Comparison of ENCODE assay signal across 9 cellular contexts in genomic region chr1:234755449-234755863, GRCh38.
DNase-seq lines count a peak whose midpoint lies in the region; ATAC-seq, FAIRE-seq and TF ChIP-seq lines count a peak whose summit lies in the region.
"Had no signal": no experiment of that assay in that cellular context is flagged by ENCODE, and none has a peak within 500 bp of the region (broad histone marks: within the 10 kb centered on the region; RNA-seq: fewer than 3 reads in every experiment).

No MANE protein-coding gene starts in this region.

- no peak for ATAC-seq in HepG2
- no peak for ATAC-seq in HG03139 (IDR thresholded peaks at IDR 0.05; ENCODE audit: unreplicated experiment)

- POLR2A ChIA-PET in AG04449 (lab: Yijun Ruan, JAX) (no interaction called here), HepG2 (lab: Yijun Ruan, JAX) (interaction anchor here (1.0 to 2.7 kb wide), 5 partner anchors 12 to 39 kb away, joined by 3 to 11 read pairs (median 4); no protein-coding TSS in a partner anchor)

- H3K4me3 Mint-ChIP-seq in activated CD4-positive, alpha-beta T cell treated with anti-CD3 and anti-CD28 coated beads, Interleukin-2, amount 10 ng/mL, durations not matched to agents 24 days and 14 days = no peak overlapping the region
- H3K4me3 Mint-ChIP-seq: T-helper 1 cell treated with Interleukin-12 subunit alpha and Interleukin-12 subunit beta and Interleukin-4 antibody, amounts not matched to agents 30 μg/mL and 1 μg/mL, for 36 hours had no signal

- H3K4me2 ChIP-seq in HepG2 (ENCODE audit: low read depth, low read length) = no peak overlapping the region

- no peaks in the 10 kb centered on the region for H3K79me2 ChIP-seq in HepG2 (ENCODE audit: insufficient read depth, low read length)

- no peak overlapping the region for H3K27ac ChIP-seq in HepG2 (ENCODE audit: extremely low read length, insufficient read depth, low read length)

- H3K27me3 ChIP-seq in MG63 (no peaks in the 10 kb centered on the region), adipocyte (replicated peaks; ENCODE audit: control insufficient read depth, insufficient read depth, low read length) (no peaks in the 10 kb centered on the region), HepG2 (ENCODE audit: control insufficient read depth in 1 of 2, insufficient read depth in 2 of 2, low read length in 2 of 2) (no peaks in the 10 kb centered on the region)

- TF ChIP-seq CTCF in AG04449 (IDR thresholded peaks at IDR 0.05; ENCODE audit: insufficient read depth, low read length, missing control alignments) (no peak), HepG2 (CRISPR knock-in tag; IDR thresholded peaks at IDR 0.05) (no peak)

- no peak overlapping the region for H3K27ac Mint-ChIP-seq in activated CD4-positive, alpha-beta T cell treated with anti-CD3 and anti-CD28 coated beads, Interleukin-2, amount 10 ng/mL, durations not matched to agents 24 days and 14 days
- H3K27ac Mint-ChIP-seq: T-helper 1 cell treated with Interleukin-12 subunit alpha and Interleukin-12 subunit beta and Interleukin-4 antibody, amounts not matched to agents 30 μg/mL and 1 μg/mL, for 36 hours had no signal

- DNase-seq in AG04449 (ENCODE audit: low read depth, low spot score) (peak; percentile 44), MG63 (peak; percentile 57), adipocyte (ENCODE audit: low read depth) (peak; percentile 26), HepG2 (ENCODE audit: low spot score) (no peak), T-helper 1 cell (no peak)
- no peak for DNase-seq in activated CD4-positive, alpha-beta T cell treated with anti-CD3 and anti-CD28 coated beads for 48 hours
- no peak for DNase-seq in activated CD4-positive, alpha-beta T cell treated with anti-CD3 and anti-CD28 coated beads, Interleukin-2, amount 10 ng/mL, durations not matched to agents 24 days and 14 days

- no peaks in the 10 kb centered on the region for H3K9me3 ChIP-seq in MG63
- H3K9me3 ChIP-seq in adipocyte (ENCODE audit: control insufficient read depth, low read length) = no peaks in the 10 kb centered on the region
- H3K9me3 ChIP-seq in HepG2 (ENCODE audit: low read length) = no peaks in the 10 kb centered on the region

- FAIRE-seq in HepG2 (lab: Jason Lieb, UNC) = no peak

- no peaks in the 10 kb centered on the region for H3K36me3 ChIP-seq in MG63
- no peaks in the 10 kb centered on the region for H3K36me3 ChIP-seq in adipocyte (ENCODE audit: control insufficient read depth, insufficient read depth, low read length, severe bottlenecking)
- no peaks in the 10 kb centered on the region for H3K36me3 ChIP-seq in HepG2 (replicated peaks in 1 of 2; ENCODE audit: control insufficient read depth in 1 of 2, insufficient read depth in 2 of 2, low read length in 2 of 2)

- in situ Hi-C loops in HepG2 (cut with HindIII; ENCODE audit: extremely low pct_ligation_motif_present, low pct_unique_long_range_greater_than_20kb) = loop anchor here (10.0 kb wide), 1 partner anchor 199 kb away; no protein-coding TSS in a partner anchor

- CTCF ChIA-PET in AG04449 (lab: Yijun Ruan, JAX) = interaction anchor here (1.6 to 3.4 kb wide), 2 partner anchors 10 to 13 kb away, joined by 5 to 12 read pairs; no protein-coding TSS in a partner anchor
- CTCF ChIA-PET in HepG2 (lab: Yijun Ruan, JAX; ENCODE audit: low intra/inter-chr PET ratio, low total read pairs) = no interaction called here

- H3K36me3 Mint-ChIP-seq in activated CD4-positive, alpha-beta T cell treated with anti-CD3 and anti-CD28 coated beads, Interleukin-2, amount 10 ng/mL, durations not matched to agents 24 days and 14 days (ENCODE audit: low read depth) = no peaks in the 10 kb centered on the region

- H4K20me1 ChIP-seq in HepG2 (ENCODE audit: insufficient read depth, low read length) = no peaks in the 10 kb centered on the region

- TF ChIP-seq POLR2A in HepG2 (IDR thresholded peaks at IDR 0.05; ENCODE audit: insufficient read depth in 1 of 2, low read depth in 2 of 2, low read length in 2 of 2) = no peak

- TF ChIP-seq RAD21 in HepG2 (CRISPR knock-in tag; IDR thresholded peaks at IDR 0.05) = no peak

- H3K4me1 ChIP-seq in adipocyte (ENCODE audit: control insufficient read depth, insufficient read depth, low read length) = peaks cover 7% of the 10 kb centered on the region
- peaks cover 55% of the 10 kb centered on the region for H3K4me1 ChIP-seq in HepG2 (ENCODE audit: insufficient read depth, low read length)

- no peak overlapping the region for H2AFZ ChIP-seq in HepG2 (ENCODE audit: low read length)

- BruUV-seq in HepG2 (replicated peaks; lab: Mats Ljungman, UMichigan) = no TSS peak

- H3K4me3 ChIP-seq in AG04449 (ENCODE audit: low read depth, low read length) = no peak overlapping the region
- H3K4me3 ChIP-seq in MG63 = no peak overlapping the region
- peak overlapping the region; percentile 2 for H3K4me3 ChIP-seq in adipocyte (ENCODE audit: low read length)
- H3K4me3 ChIP-seq in HepG2 (replicated peaks in 1 of 3; ENCODE audit: insufficient read depth in 1 of 3, low read depth in 2 of 3, low read length in 3 of 3) = no peak overlapping the region

- H3K27me3 Mint-ChIP-seq in activated CD4-positive, alpha-beta T cell treated with anti-CD3 and anti-CD28 coated beads, Interleukin-2, amount 10 ng/mL, durations not matched to agents 24 days and 14 days = peaks cover 6% of the 10 kb centered on the region

- 89% methylated on average over 3 of the region's 8 CpGs for WGBS in HepG2 (ENCODE audit: low lambda C conversion rate)

- H3K9ac ChIP-seq in adipocyte (ENCODE audit: low read length) (no peak overlapping the region), HepG2 (ENCODE audit: insufficient read depth, low read depth, low read length) (no peak overlapping the region)

- intact Hi-C loops in HepG2 (cut with micrococcal nuclease; ENCODE audit: unreplicated experiment) = loop anchor here (10.0 kb wide), 1 partner anchor 329 kb away; no protein-coding TSS in a partner anchor
- intact Hi-C loops in activated CD4-positive, alpha-beta T cell treated with anti-CD3 and anti-CD28 coated beads, Interleukin-2, amount 10 ng/mL, durations not matched to agents 24 days and 14 days (cut with micrococcal nuclease) = no loop called here

- H3K9me3 Mint-ChIP-seq in activated CD4-positive, alpha-beta T cell treated with anti-CD3 and anti-CD28 coated beads, Interleukin-2, amount 10 ng/mL, durations not matched to agents 24 days and 14 days = no peaks in the 10 kb centered on the region
- H3K9me3 Mint-ChIP-seq: T-helper 1 cell treated with Interleukin-12 subunit alpha and Interleukin-12 subunit beta and Interleukin-4 antibody, amounts not matched to agents 30 μg/mL and 1 μg/mL, for 36 hours had no signal

- peaks cover 25% of the 10 kb centered on the region for H3K4me1 Mint-ChIP-seq in activated CD4-positive, alpha-beta T cell treated with anti-CD3 and anti-CD28 coated beads, Interleukin-2, amount 10 ng/mL, durations not matched to agents 24 days and 14 days

- TF ChIP-seq EP300 in HepG2 (IDR thresholded peaks at IDR 0.05; ENCODE audit: low read depth in 2 of 2, low read length in 2 of 2) = no peak
- TF ChIP-seq EP300 in HepG2 (CRISPR knock-in tag; IDR thresholded peaks at IDR 0.05; ENCODE audit: borderline replicate concordance) = no peak

TF ChIP-seq in HepG2, 621 proteins besides CTCF, POLR2A, EP300 and RAD21:
- TF ChIP-seq CEBPB (IDR thresholded peaks at IDR 0.05; ENCODE audit: borderline replicate concordance, low read depth, low read length) (peak; percentile 51; the same call in 1 of the 2 replicates), ZNF724P (CRISPR knock-in tag; IDR thresholded peaks at IDR 0.05; ENCODE audit: borderline replicate concordance) (no peak), CEBPG (CRISPR knock-in tag; IDR thresholded peaks at IDR 0.05) (0 out of 2 replicates have a peak, but pooled peaks have one; percentile 9), ZNF687 (CRISPR knock-in tag; IDR thresholded peaks at IDR 0.05) (peak; percentile 22; the same call in 1 of the 2 replicates)
TF ChIP-seq in HepG2: peak in this region for 3.

Comparison
In these comparisons a context has a peak if more than half of its experiments do, and no peak if none do; other contexts are left out.
1. DNase-seq: peak in AG04449 (single experiment), MG63 (single experiment) and adipocyte (single experiment); none in HepG2 (single experiment), T-helper 1 cell (0 of 5), activated CD4-positive, alpha-beta T cell treated with anti-CD3 and anti-CD28 coated beads for 48 hours (single experiment) and activated CD4-positive, alpha-beta T cell treated with anti-CD3 and anti-CD28 coated beads, Interleukin-2, amount 10 ng/mL, durations not matched to agents 24 days and 14 days (single experiment).